In genomic region chr19:34480971-34481821, GRCh38 we compare ENCODE assay signal across 7 cellular contexts. TPM values are rescaled to one million over a fixed set of nuclear protein-coding genes. Genes with fewer than 3 reads are reported as not detected.
DNase-seq lines count a peak whose midpoint lies in the region; ATAC-seq, FAIRE-seq and TF ChIP-seq lines count a peak whose summit lies in the region.

Gene WTIP (plus strand): TSS chr19:34481758. CDS start chr19:34481975, 217 bp downstream.

- H3K36me3 ChIP-seq in adrenal gland (replicated peaks in 1 of 2) (no peaks in the 10 kb centered on the region), heart right ventricle (peaks cover 0 to 4% (median 0%) of the 10 kb centered on the region in 9 donors)

- H3K27ac ChIP-seq in adrenal gland (peak within 1 kb of the TSS in 4 of 5 donors; percentile 10 to 92 (median 58)), heart right ventricle (peak within 1 kb of the TSS; percentile 80 to 95 (median 90))

- no peak for TF ChIP-seq CTCF in adrenal gland (IDR thresholded peaks at IDR 0.05)
- TF ChIP-seq CTCF in heart right ventricle (IDR thresholded peaks at IDR 0.05) = peak in 1 of 9 donors; percentile 10

- no peak for FAIRE-seq in GM19239 (lab: Jason Lieb, UNC)

- ATAC-seq in heart right ventricle (peak; percentile 80 to 91 (median 84)), HG03442 (IDR thresholded peaks at IDR 0.05; ENCODE audit: unreplicated experiment) (no peak)

- H3K4me3 ChIP-seq in adrenal gland = peak within 1 kb of the TSS in 2 of 4 donors; percentile 40 to 80
- peak within 1 kb of the TSS; percentile 32 to 96 (median 70) for H3K4me3 ChIP-seq in heart right ventricle

- H3K4me1 ChIP-seq in adrenal gland (replicated peaks in 1 of 2) (peaks cover 0 to 10% of the 10 kb centered on the region in 2 donors), heart right ventricle (peaks cover 9 to 48% (median 26%) of the 10 kb centered on the region in 9 donors)

- peak in 1 of 2 donors; percentile 25 for TF ChIP-seq POLR2A in adrenal gland (IDR thresholded peaks at IDR 0.05)

- DNase-seq in HS-5 (ENCODE audit: low read depth) (peak; percentile 29), adrenal gland (peak; percentile 49 to 73 (median 60)), heart right ventricle (peak; percentile 79 to 86), pulmonary artery endothelial cell (ENCODE audit: low read depth, low spot score) (peak; percentile 73), GM19239 (ENCODE audit: insufficient read length, low spot score) (no peak), GM19240 (ENCODE audit: insufficient read length, low spot score) (no peak)

- intact Hi-C loops in adrenal gland (cut with DNase I) = no loop called here
- intact Hi-C loops in heart right ventricle (cut with DNase I) = no loop called here

- H3K27me3 ChIP-seq in adrenal gland (no peaks in the 10 kb centered on the region), heart right ventricle (peaks cover 0 to 40% (median 0%) of the 10 kb centered on the region in 7 donors)

- no peaks in the 10 kb centered on the region for H3K9me3 ChIP-seq in adrenal gland (replicated peaks in 1 of 3)
- H3K9me3 ChIP-seq in heart right ventricle = no peaks in the 10 kb centered on the region

- WGBS in adrenal gland, 4 donors = 4 to 8% (median 6%) methylated on average over 20 to 90 of the region's 91 CpGs
- 4 to 5% methylated on average over 69 to 91 of the region's 91 CpGs for WGBS in heart right ventricle, 2 donors

RNA-seq across cellular contexts. Expression of gene WTIP, which starts in this region (rescaled TPM):
- 10 to 100 TPM in 4 of 8 donors, 1 to 10 TPM in 4; 1.2 to 15.1 (median 9.8) TPM for total RNA-seq in adrenal gland
- 1 to 10 TPM; 2.2 to 3.5 (median 2.7) TPM for polyA plus RNA-seq in adrenal gland
- 10 to 100 TPM; 15.2 to 30.0 (median 25.2) TPM for total RNA-seq in heart right ventricle
- 1 to 10 TPM; 4.8 to 9.2 TPM for polyA plus RNA-seq in heart right ventricle
- 33.0 and 40.7 TPM in 2 replicates for total RNA-seq in pulmonary artery endothelial cell

Comparison
In these comparisons a context has a peak if more than half of its experiments do, and no peak if none do; other contexts are left out.
1. DNase-seq: peak in HS-5 (single experiment), adrenal gland (7 of 7), heart right ventricle (2 of 2) and pulmonary artery endothelial cell (single experiment); none in GM19239 (single experiment) and GM19240 (single experiment).